In the genomic region with DNA sequence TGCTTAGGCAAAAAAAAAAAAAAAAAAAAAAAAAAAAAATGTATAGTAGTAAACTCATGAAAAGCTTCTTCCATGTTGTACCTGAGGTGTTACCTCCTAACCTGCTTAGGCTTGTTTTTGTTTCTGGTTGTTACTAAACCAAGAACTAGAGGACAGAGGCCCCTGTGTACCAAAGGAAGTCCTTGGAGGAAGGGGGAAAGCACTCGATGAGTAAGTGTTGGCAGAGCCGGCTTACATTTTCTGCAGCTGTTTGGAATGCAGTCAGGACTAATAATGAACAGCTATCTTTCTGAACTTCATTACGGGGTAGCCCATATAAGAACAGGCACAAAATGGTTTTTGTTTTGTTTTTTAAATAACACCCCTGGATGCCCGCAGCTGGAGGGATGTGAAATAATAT, we compare ENCODE assay signal across 20 cellular contexts.
DNase-seq lines count a peak whose midpoint lies in the region; ATAC-seq and TF ChIP-seq lines count a peak whose summit lies in the region.
"Had no signal": no experiment of that assay in that cellular context is flagged by ENCODE, and none has a peak within 500 bp of the region (broad histone marks: within the 10 kb centered on the region; RNA-seq: fewer than 3 reads in every experiment).

No MANE protein-coding gene starts in this region.

- H3K27me3 Mint-ChIP-seq in activated CD8-positive, alpha-beta memory T cell treated with anti-CD3 and anti-CD28 coated beads, Interleukin-2, amount 10 ng/mL, durations not matched to agents 7 days and 5 days = no peaks in the 10 kb centered on the region
- H3K27me3 Mint-ChIP-seq: naive B cell, type B pancreatic cell had no signal

- no peak overlapping the region for H3K4me3 Mint-ChIP-seq in activated CD8-positive, alpha-beta memory T cell treated with anti-CD3 and anti-CD28 coated beads, Interleukin-2, amount 10 ng/mL, durations not matched to agents 7 days and 5 days
- H3K4me3 Mint-ChIP-seq: naive B cell, type B pancreatic cell had no signal

- POLR2A ChIA-PET in SK-N-SH (lab: Yijun Ruan, JAX) = no interaction called here

- no peak overlapping the region for H3K4me3 ChIP-seq in SK-N-SH (ENCODE audit: low read depth in 2 of 2, low read length in 1 of 2)
- H3K4me3 ChIP-seq: K562, prostate gland had no signal

- ATAC-seq in activated CD8-positive, alpha-beta memory T cell treated with anti-CD3 and anti-CD28 coated beads, Interleukin-2, amount 10 ng/mL, durations not matched to agents 7 days and 5 days = no peak
- ATAC-seq in HG03097 (IDR thresholded peaks at IDR 0.05; ENCODE audit: low FRiP score, unreplicated experiment) = no peak
- ATAC-seq: K562 had no signal

- no peaks in the 10 kb centered on the region for H3K9me3 ChIP-seq in SK-N-SH
- H3K9me3 ChIP-seq: prostate gland had no signal

- no peaks in the 10 kb centered on the region for H3K9me3 Mint-ChIP-seq in activated CD8-positive, alpha-beta memory T cell treated with anti-CD3 and anti-CD28 coated beads, Interleukin-2, amount 10 ng/mL, durations not matched to agents 7 days and 5 days (ENCODE audit: low read depth)
- H3K9me3 Mint-ChIP-seq: type B pancreatic cell had no signal

- no peaks in the 10 kb centered on the region for H3K36me3 ChIP-seq in SK-N-SH (replicated peaks in 1 of 2; ENCODE audit: control insufficient read depth in 1 of 2, insufficient read depth in 2 of 2, low read length in 1 of 2)
- H3K36me3 ChIP-seq: prostate gland had no signal

- DNase-seq in AG08395 (ENCODE audit: low spot score) (peak; percentile 60), SK-N-SH (no peak), epithelial cell of prostate (ENCODE audit: low read depth, low spot score) (peak; percentile 6), iris pigment epithelial cell (ENCODE audit: low read depth) (peak; percentile 47), GF-D8 (lab: John Stamatoyannopoulos, UW) (no peak)
- no peak for DNase-seq in activated CD4-positive, alpha-beta T cell treated with anti-CD3 and anti-CD28 coated beads, Interleukin-2, amount 50 U/mL, for 1 hour
- DNase-seq in activated CD8-positive, alpha-beta memory T cell treated with anti-CD3 and anti-CD28 coated beads, Interleukin-2, amount 10 ng/mL, durations not matched to agents 7 days and 5 days = no peak
- DNase-seq: activated gamma-delta T cell treated with Interleukin-2 at 50 U/mL for 16 hours; anterior cingulate cortex; DMS53; naive B cell; NCI-H1092; NCI-H82; RPMI8226; stimulated activated naive CD4-positive, alpha-beta T cell treated with Interleukin-2 at 50 U/mL for 16 hours; T-helper 1 cell had no signal

- no peak for TF ChIP-seq EP300 in SK-N-SH (IDR thresholded peaks at IDR 0.05; ENCODE audit: borderline replicate concordance in 1 of 2, low read depth in 1 of 2, low read length in 1 of 2)

- H3K27me3 ChIP-seq in SK-N-SH (ENCODE audit: insufficient read depth) = no peaks in the 10 kb centered on the region

- TF ChIP-seq CTCF in SK-N-SH (IDR thresholded peaks at IDR 0.05) = no peak

- TF ChIP-seq RAD21 in SK-N-SH (IDR thresholded peaks at IDR 0.05; ENCODE audit: low read length) = no peak

- H2AFZ ChIP-seq in SK-N-SH (ENCODE audit: low read depth) = 0 out of 2 replicates have a peak overlapping the region, but pooled peaks have one; percentile 19

- CTCF ChIA-PET in SK-N-SH (lab: Yijun Ruan, JAX) = no interaction called here
- CTCF ChIA-PET in activated CD8-positive, alpha-beta memory T cell treated with anti-CD3 and anti-CD28 coated beads, Interleukin-2, amount 10 ng/mL, durations not matched to agents 7 days and 5 days (lab: Charles Lee) = interaction anchor here (0.7 kb wide), 1 partner anchor 47 kb away, joined by 3 read pairs; no protein-coding TSS in a partner anchor

- no peak overlapping the region for H3K9ac ChIP-seq in SK-N-SH

- no peaks in the 10 kb centered on the region for H3K36me3 Mint-ChIP-seq in activated CD8-positive, alpha-beta memory T cell treated with anti-CD3 and anti-CD28 coated beads, Interleukin-2, amount 10 ng/mL, durations not matched to agents 7 days and 5 days
- H3K36me3 Mint-ChIP-seq: naive B cell, type B pancreatic cell had no signal

- H3K27ac ChIP-seq in SK-N-SH (ENCODE audit: low read depth in 2 of 2, low read length in 1 of 2) (no peak overlapping the region), epithelial cell of prostate (no peak overlapping the region)
- H3K27ac ChIP-seq: prostate gland had no signal

- no peaks in the 10 kb centered on the region for H3K79me2 ChIP-seq in SK-N-SH (ENCODE audit: insufficient read depth)

- H3K4me1 ChIP-seq in SK-N-SH (ENCODE audit: control insufficient read depth in 1 of 2, insufficient read depth in 2 of 2, low read depth in 1 of 2, low read length in 1 of 2) = peaks cover 0 to 4% of the 10 kb centered on the region in 2 experiments; a peak in 2 of 4 replicates
- H3K4me1 ChIP-seq: prostate gland had no signal

- H3F3A ChIP-seq in SK-N-SH (replicated peaks; ENCODE audit: insufficient read depth) = no peaks in the 10 kb centered on the region

- no peak overlapping the region for H3K27ac Mint-ChIP-seq in activated CD8-positive, alpha-beta memory T cell treated with anti-CD3 and anti-CD28 coated beads, Interleukin-2, amount 10 ng/mL, durations not matched to agents 7 days and 5 days
- H3K27ac Mint-ChIP-seq: naive B cell, type B pancreatic cell had no signal

- no peak overlapping the region for H3K4me2 ChIP-seq in SK-N-SH

- H3K4me1 Mint-ChIP-seq in activated CD8-positive, alpha-beta memory T cell treated with anti-CD3 and anti-CD28 coated beads, Interleukin-2, amount 10 ng/mL, durations not matched to agents 7 days and 5 days = no peaks in the 10 kb centered on the region
- H3K4me1 Mint-ChIP-seq: naive B cell had no signal

- H4K20me1 ChIP-seq in SK-N-SH (ENCODE audit: insufficient read depth) = no peaks in the 10 kb centered on the region

- H3K9me2 ChIP-seq in SK-N-SH = no peaks in the 10 kb centered on the region

- WGBS in SK-N-SH (ENCODE audit: low lambda C conversion rate) = 69% methylated on average over 4 of the region's 4 CpGs

TF ChIP-seq in SK-N-SH, 30 proteins besides CTCF, POLR2A, EP300 and RAD21:
- TF ChIP-seq POLR2AphosphoS5 (IDR thresholded peaks at IDR 0.05; ENCODE audit: low read depth, low read length) (no peak), JUND (IDR thresholded peaks at IDR 0.05) (no peak), MXI1 (IDR thresholded peaks at IDR 0.05; ENCODE audit: low read depth, low read length) (no peak), NFIC (IDR thresholded peaks at IDR 0.05; ENCODE audit: borderline replicate concordance) (no peak), TCF12 (IDR thresholded peaks at IDR 0.05) (no peak), MEF2A (IDR thresholded peaks at IDR 0.05; ENCODE audit: borderline replicate concordance, low read depth) (no peak), CHD2 (IDR thresholded peaks at IDR 0.05; ENCODE audit: low read length, partially characterized antibody) (no peak), RFX5 (IDR thresholded peaks at IDR 0.05; ENCODE audit: low read length) (no peak), FOXM1 (IDR thresholded peaks at IDR 0.05; ENCODE audit: low read depth) (no peak)
TF ChIP-seq in SK-N-SH: peak in this region for 0.

Comparison
In these comparisons a context has a peak if more than half of its experiments do, and no peak if none do; other contexts are left out.
1. DNase-seq: peak in AG08395 (single experiment), epithelial cell of prostate (single experiment) and iris pigment epithelial cell (single experiment); none in SK-N-SH (single experiment), activated CD4-positive, alpha-beta T cell treated with anti-CD3 and anti-CD28 coated beads, Interleukin-2, amount 50 U/mL, for 1 hour (single experiment), activated CD8-positive, alpha-beta memory T cell treated with anti-CD3 and anti-CD28 coated beads, Interleukin-2, amount 10 ng/mL, durations not matched to agents 7 days and 5 days (single experiment) and GF-D8 (single experiment).